ENCODE assay signal across 8 cellular contexts in the genomic region with DNA sequence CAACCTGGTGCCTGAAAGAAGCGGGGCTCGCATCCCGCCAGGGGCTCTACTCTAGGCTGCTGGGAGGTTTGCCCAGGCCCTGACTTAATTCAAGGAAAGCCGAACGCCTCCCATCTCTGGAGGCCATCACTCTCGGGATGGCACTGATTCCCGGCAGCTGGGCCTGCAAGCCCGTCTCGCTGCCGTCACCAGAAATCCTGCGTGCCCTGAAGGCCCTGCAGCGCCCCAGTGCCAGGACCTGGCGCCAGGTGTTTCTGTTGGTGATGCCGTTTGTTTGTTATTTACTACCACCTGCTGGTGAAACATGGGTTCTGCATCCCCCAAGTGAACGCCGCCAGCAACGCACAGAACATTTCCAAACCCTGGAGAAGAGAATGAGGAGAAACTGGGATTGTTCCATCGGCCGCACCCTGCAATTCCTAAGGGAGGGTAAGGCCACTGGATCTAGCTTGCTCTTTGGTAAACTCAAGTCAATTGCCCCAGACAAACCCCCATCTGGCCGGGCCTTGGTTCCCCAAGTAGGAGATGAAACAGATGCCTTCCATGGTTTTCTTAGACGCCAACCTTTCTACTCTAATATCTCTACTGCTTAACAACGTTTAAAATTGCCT.
DNase-seq lines count a peak whose midpoint lies in the region; ATAC-seq and TF ChIP-seq lines count a peak whose summit lies in the region.

No MANE protein-coding gene starts in this region.

- peak; percentile 98 for ATAC-seq in CD4-positive, alpha-beta T cell (ENCODE audit: poor library complexity)
- no peak for ATAC-seq in HG02938 (IDR thresholded peaks at IDR 0.05; ENCODE audit: unreplicated experiment)

- peaks cover 9% of the 10 kb centered on the region for H3K27me3 ChIP-seq in CD4-positive, alpha-beta T cell (ENCODE audit: control insufficient read depth, insufficient read depth, low read length)
- peaks cover 4% of the 10 kb centered on the region for H3K27me3 ChIP-seq in HL-60 (ENCODE audit: insufficient read depth, poor library complexity, severe bottlenecking)

- H3K36me3 Mint-ChIP-seq in CD4-positive, alpha-beta T cell (ENCODE audit: low read depth), result no peaks in the 10 kb centered on the region

- no peak overlapping the region for H3K27ac ChIP-seq in CD4-positive, alpha-beta T cell (ENCODE audit: low read depth, low read length)
- no peak overlapping the region for H3K27ac ChIP-seq in HL-60 (replicated peaks)

- intact Hi-C loops in CD4-positive, alpha-beta T cell (cut with DNase I, micrococcal nuclease), result loop anchor here (1.0 to 10.0 kb wide), 6 partner anchors 172 to 1038 kb away; no protein-coding TSS in a partner anchor

- H3K9me3 ChIP-seq in CD4-positive, alpha-beta T cell (ENCODE audit: control insufficient read depth, low read length), result no peaks in the 10 kb centered on the region

- H3K4me3 ChIP-seq in HL-60 (replicated peaks; ENCODE audit: insufficient read depth, low read length) (no peak overlapping the region), epithelial cell of proximal tubule (ENCODE audit: low read depth, low read length) (no peak overlapping the region)

- H3K27ac Mint-ChIP-seq in CD4-positive, alpha-beta T cell, result no peak overlapping the region

- no peaks in the 10 kb centered on the region for H3K9me3 Mint-ChIP-seq in CD4-positive, alpha-beta T cell

- CTCF ChIA-PET in CD4-positive, alpha-beta T cell (lab: Charles Lee), result interaction anchor here (0.7 to 0.9 kb wide), 3 partner anchors 29 to 293 kb away, joined by 3 read pairs; no protein-coding TSS in a partner anchor

- H3K4me3 Mint-ChIP-seq in CD4-positive, alpha-beta T cell, result no peak overlapping the region

- peak; percentile 35 to 64 (median 55) for DNase-seq in CD4-positive, alpha-beta T cell
- DNase-seq in HL-60 (ENCODE audit: low read depth in 1 of 2, low spot score in 1 of 2) (peak; percentile 24 to 61), NOMO-1 treated with dmso at 0.1 percent for 144 hours (lab: John Stamatoyannopoulos, UW; ENCODE audit: unreplicated experiment) (peak; percentile 5), epithelial cell of proximal tubule (ENCODE audit: low read depth) (no peak), mucosa of gallbladder (ENCODE audit: low spot score) (peak; percentile 74)
- peak; percentile 77 for DNase-seq in activated CD8-positive, alpha-beta memory T cell treated with anti-CD3 and anti-CD28 coated beads, Interleukin-2, amount 50 U/mL, for 48 hours
- peak; percentile 32 to 39 for DNase-seq in stimulated activated CD8-positive, alpha-beta memory T cell treated with anti-CD3 and anti-CD28 coated beads, Interleukin-2, amount 100 ng/mL, for 1 hour (ENCODE audit: low read depth in 2 of 2)

- peaks cover 67% of the 10 kb centered on the region for H3K27me3 Mint-ChIP-seq in CD4-positive, alpha-beta T cell

- POLR2A ChIA-PET in CD4-positive, alpha-beta T cell (lab: Charles Lee), result no interaction called here

- H3K4me1 Mint-ChIP-seq in CD4-positive, alpha-beta T cell (ENCODE audit: low read depth), result no peaks in the 10 kb centered on the region

- TF ChIP-seq CTCF in CD4-positive, alpha-beta T cell (IDR thresholded peaks at IDR 0.05), result peak; percentile 92
- TF ChIP-seq CTCF in HL-60 (IDR thresholded peaks at IDR 0.05; ENCODE audit: insufficient read depth, low read length), result peak; percentile 60
- peak; percentile 86 for TF ChIP-seq CTCF in epithelial cell of proximal tubule (conservative IDR thresholded peaks at IDR 0.05; ENCODE audit: low read depth, low read length)
